8 cellular contexts compared by ENCODE assay signal in the genomic region with DNA sequence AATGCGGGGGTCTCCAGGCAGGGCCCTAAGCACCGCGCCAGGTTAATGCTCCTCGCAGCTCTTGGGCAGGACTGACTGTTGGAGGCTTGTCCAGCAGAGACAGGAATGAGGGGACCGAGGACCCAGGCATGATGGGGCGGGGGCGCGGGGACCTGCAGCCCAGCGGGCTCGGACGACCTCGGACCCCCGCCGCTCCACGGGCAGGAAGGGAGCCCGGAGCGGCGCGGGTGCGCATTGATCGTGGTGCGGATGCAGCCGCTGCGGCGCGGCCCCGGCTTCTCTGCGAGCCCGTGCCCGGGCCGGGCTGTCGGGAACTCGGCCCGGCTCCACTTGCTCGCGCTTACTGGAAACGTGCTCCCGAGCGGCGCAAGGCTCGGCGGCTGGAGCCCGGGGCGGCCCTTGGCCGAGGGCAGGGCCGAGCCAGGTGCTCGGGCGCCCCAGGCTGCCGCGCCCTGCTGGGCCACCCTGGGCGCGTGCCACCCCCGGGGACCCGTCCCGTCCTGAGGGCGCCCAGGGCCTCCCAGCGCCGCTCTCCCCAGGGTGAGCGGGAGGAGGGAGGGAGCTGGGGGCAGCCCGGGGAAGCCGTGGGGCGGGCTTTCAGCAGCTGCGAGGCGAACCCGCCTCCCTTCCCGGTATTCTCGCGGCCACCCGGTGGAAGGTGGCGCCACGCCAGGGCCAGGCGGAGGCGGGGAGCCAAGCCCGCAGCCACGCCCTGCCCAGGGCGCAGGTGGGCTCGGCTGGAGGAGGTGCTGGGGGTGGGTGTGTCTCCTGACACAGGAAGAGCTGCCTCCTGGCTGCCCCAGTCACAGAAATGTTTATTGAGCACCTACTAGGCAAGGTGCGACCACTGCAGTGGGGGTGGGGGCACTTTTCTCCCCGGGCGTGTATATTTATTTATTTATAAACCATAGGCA. TPM values are rescaled to one million over a fixed set of nuclear protein-coding genes. Genes with fewer than 3 reads are reported as not detected.
DNase-seq lines count a peak whose midpoint lies in the region; ATAC-seq and TF ChIP-seq lines count a peak whose summit lies in the region.

No MANE protein-coding gene starts in this region.

- no peaks in the 10 kb centered on the region for H3K9me3 ChIP-seq in Caco-2
- no peaks in the 10 kb centered on the region for H3K9me3 ChIP-seq in muscle layer of duodenum (ENCODE audit: control insufficient read depth in 1 of 2, low read length in 2 of 2)

- H3K4me3 ChIP-seq in Caco-2 (ENCODE audit: low read depth, low read length) = peak overlapping the region; percentile 60
- H3K4me3 ChIP-seq in epithelial cell of esophagus (ENCODE audit: low read length) = peak overlapping the region; percentile 13
- peak overlapping the region; percentile 26 to 50 for H3K4me3 ChIP-seq in muscle layer of duodenum (ENCODE audit: low read depth in 1 of 2, low read length in 2 of 2)

- H3K27ac Mint-ChIP-seq in Caco-2 (ENCODE audit: unreplicated experiment) = peak overlapping the region; percentile 88
- H3K27ac Mint-ChIP-seq in stimulated activated effector memory CD8-positive, alpha-beta T cell treated with anti-CD3 and anti-CD28 coated beads, Interleukin-12 subunit alpha, Interleukin-12 subunit beta, amount 100 ng/mL, for 72 hours = no peak overlapping the region

- H3K27me3 Mint-ChIP-seq in Caco-2 (ENCODE audit: insufficient read depth, unreplicated experiment) = no peaks in the 10 kb centered on the region

- peaks cover 36% of the 10 kb centered on the region for H3K4me1 Mint-ChIP-seq in Caco-2 (ENCODE audit: low read depth, unreplicated experiment)
- peaks cover 38% of the 10 kb centered on the region for H3K4me1 Mint-ChIP-seq in stimulated activated effector memory CD8-positive, alpha-beta T cell treated with anti-CD3 and anti-CD28 coated beads, Interleukin-12 subunit alpha, Interleukin-12 subunit beta, amount 100 ng/mL, for 72 hours

- H3K4me3 Mint-ChIP-seq in Caco-2 (ENCODE audit: unreplicated experiment) = peak overlapping the region; percentile 82
- H3K4me3 Mint-ChIP-seq in stimulated activated effector memory CD8-positive, alpha-beta T cell treated with anti-CD3 and anti-CD28 coated beads, Interleukin-12 subunit alpha, Interleukin-12 subunit beta, amount 100 ng/mL, for 72 hours = peak overlapping the region; percentile 59

- TF ChIP-seq CTCF in Caco-2 (IDR thresholded peaks at IDR 0.05; ENCODE audit: insufficient read depth in 1 of 2, low read depth in 1 of 2, low read length in 1 of 2, severe bottlenecking in 1 of 2, unreplicated experiment in 1 of 2) (peak in 1 of 2 experiments; percentile 15), epithelial cell of esophagus (IDR thresholded peaks at IDR 0.05; ENCODE audit: insufficient read depth, low read depth, low read length, missing control alignments) (no peak)

- peak overlapping the region; percentile 89 for H3K27ac ChIP-seq in muscle layer of duodenum (ENCODE audit: low read length)

- ATAC-seq in HG03045 (IDR thresholded peaks at IDR 0.05; ENCODE audit: unreplicated experiment) = peak; percentile 57
- ATAC-seq in stimulated activated effector memory CD8-positive, alpha-beta T cell treated with anti-CD3 and anti-CD28 coated beads, Interleukin-12 subunit alpha, Interleukin-12 subunit beta, amount 100 ng/mL, for 72 hours = peak; percentile 72

- H3K36me3 Mint-ChIP-seq in Caco-2 (ENCODE audit: insufficient read depth, unreplicated experiment) = no peaks in the 10 kb centered on the region
- H3K36me3 Mint-ChIP-seq in stimulated activated effector memory CD8-positive, alpha-beta T cell treated with anti-CD3 and anti-CD28 coated beads, Interleukin-12 subunit alpha, Interleukin-12 subunit beta, amount 100 ng/mL, for 72 hours = no peaks in the 10 kb centered on the region

- BruUV-seq in Caco-2 (replicated peaks; lab: Mats Ljungman, UMichigan) = no TSS peak

- no peaks in the 10 kb centered on the region for H3K27me3 ChIP-seq in Caco-2 (replicated peaks; ENCODE audit: control insufficient read depth, insufficient read depth, low read length)
- H3K27me3 ChIP-seq in muscle layer of duodenum (ENCODE audit: low read depth, low read length) = no peaks in the 10 kb centered on the region

- no peaks in the 10 kb centered on the region for H3K36me3 ChIP-seq in Caco-2 (ENCODE audit: control insufficient read depth, insufficient read depth, low read length)
- no peaks in the 10 kb centered on the region for H3K36me3 ChIP-seq in muscle layer of duodenum (ENCODE audit: control insufficient read depth in 1 of 2, insufficient read depth in 2 of 2, low read length in 2 of 2)

- POLR2A ChIA-PET in Caco-2 (lab: Charles Lee) = interaction anchor here (0.5 to 1.2 kb wide), 11 partner anchors 8 to 423 kb away, joined by 3 to 7 read pairs (median 3); no protein-coding TSS in a partner anchor

- peaks cover 41% of the 10 kb centered on the region for H3K4me1 ChIP-seq in Caco-2
- H3K4me1 ChIP-seq in muscle layer of duodenum (ENCODE audit: control insufficient read depth in 1 of 2, insufficient read depth in 2 of 2, low read length in 2 of 2) = peaks cover 9 to 20% of the 10 kb centered on the region in 2 donors

- CTCF ChIA-PET in Caco-2 (lab: Charles Lee) = interaction anchor here (0.5 to 1.7 kb wide), 9 partner anchors 24 to 1945 kb away, joined by 3 to 15 read pairs (median 4); no protein-coding TSS in a partner anchor

- intact Hi-C loops in Caco-2 (cut with micrococcal nuclease; ENCODE audit: unreplicated experiment) = loop anchor here (1.0 kb wide), 1 partner anchor 107 kb away; no protein-coding TSS in a partner anchor

- no peaks in the 10 kb centered on the region for H3K9me3 Mint-ChIP-seq in Caco-2 (ENCODE audit: unreplicated experiment)
- H3K9me3 Mint-ChIP-seq in stimulated activated effector memory CD8-positive, alpha-beta T cell treated with anti-CD3 and anti-CD28 coated beads, Interleukin-12 subunit alpha, Interleukin-12 subunit beta, amount 100 ng/mL, for 72 hours = no peaks in the 10 kb centered on the region

- DNase-seq in Caco-2 = peak; percentile 95
- DNase-seq in NCI-H774 (lab: John Stamatoyannopoulos, UW) = peak; percentile 95
- peak; percentile 19 for DNase-seq in activated CD8-positive, alpha-beta memory T cell treated with anti-CD3 and anti-CD28 coated beads, Interleukin-2, amount 50 U/mL, for 24 hours (ENCODE audit: extremely low read depth)
- DNase-seq in epithelial cell of esophagus (ENCODE audit: low read depth) = peak; percentile 90
- DNase-seq in stimulated activated effector memory CD8-positive, alpha-beta T cell treated with anti-CD3 and anti-CD28 coated beads, Interleukin-12 subunit alpha, Interleukin-12 subunit beta, amount 100 ng/mL, for 72 hours (ENCODE audit: low spot score in 2 of 2) = peak; percentile 51 to 82
- DNase-seq in cortex of kidney (lab: John Stamatoyannopoulos, UW) = no peak

RNA-seq across cellular contexts. Expression of gene SOCS3, which starts 45.9 kb away (rescaled TPM):
- 11.3 and 12.8 TPM in 2 replicates for total RNA-seq in Caco-2 (2022)
